8 cellular contexts compared by ENCODE assay signal in the genomic region with DNA sequence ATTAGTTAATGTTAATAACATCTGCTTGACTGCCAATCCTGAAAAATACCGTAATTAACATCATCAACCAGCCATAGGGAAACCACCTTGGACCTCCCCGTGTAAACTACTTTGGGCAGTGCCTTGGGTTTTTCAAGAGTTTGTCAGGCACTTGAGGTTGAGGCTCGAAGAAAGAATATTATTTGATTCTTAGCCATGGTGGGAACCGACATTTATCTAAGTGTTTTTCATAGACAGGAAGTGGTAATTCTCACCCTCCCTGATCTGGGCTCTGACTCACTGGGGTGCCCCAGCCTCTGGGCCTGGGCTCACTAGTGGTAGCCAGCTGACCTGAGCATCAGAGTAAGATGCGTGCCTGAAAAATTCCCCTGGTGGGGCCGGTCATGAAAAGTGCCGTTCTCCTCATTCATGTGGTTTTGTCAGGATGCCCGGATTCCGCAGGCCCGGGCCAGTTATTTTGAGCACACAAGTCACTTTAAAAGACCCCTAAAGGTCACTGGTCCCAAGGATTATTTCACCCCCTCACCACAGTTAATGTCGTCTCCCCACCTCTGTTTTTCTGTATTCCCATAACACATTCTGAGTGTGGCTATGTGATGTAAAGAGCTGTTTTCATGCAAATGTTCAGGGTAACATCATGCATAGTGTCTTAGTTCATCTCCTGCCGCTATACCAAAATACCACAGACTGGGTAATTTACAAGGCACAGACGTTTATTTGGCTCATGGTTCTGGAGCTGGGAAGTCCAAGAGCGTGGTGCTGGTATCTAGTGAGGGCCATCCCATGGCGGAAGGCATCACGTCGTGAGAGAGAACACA. TPM values are rescaled to one million over a fixed set of nuclear protein-coding genes. Genes with fewer than 3 reads are reported as not detected.
DNase-seq lines count a peak whose midpoint lies in the region; ATAC-seq and TF ChIP-seq lines count a peak whose summit lies in the region.

No MANE protein-coding gene starts in this region.

- peaks cover 57% of the 10 kb centered on the region for H3K4me1 Mint-ChIP-seq in activated CD4-positive, alpha-beta T cell treated with anti-CD3 and anti-CD28 coated beads, Interleukin-2, amount 10 ng/mL, durations not matched to agents 7 days and 5 days
- H3K4me1 Mint-ChIP-seq in nephron progenitor cell: peaks cover 14% of the 10 kb centered on the region

- no peaks in the 10 kb centered on the region for H3K36me3 Mint-ChIP-seq in activated CD4-positive, alpha-beta T cell treated with anti-CD3 and anti-CD28 coated beads, Interleukin-2, amount 10 ng/mL, durations not matched to agents 7 days and 5 days (ENCODE audit: low read depth)
- peaks cover 3% of the 10 kb centered on the region for H3K36me3 Mint-ChIP-seq in nephron progenitor cell (ENCODE audit: low read depth)

- POLR2A ChIA-PET in AG04449 (lab: Yijun Ruan, JAX): no interaction called here
- POLR2A ChIA-PET in activated CD4-positive, alpha-beta T cell treated with anti-CD3 and anti-CD28 coated beads, Interleukin-2, amount 10 ng/mL, durations not matched to agents 7 days and 5 days (lab: Charles Lee): no interaction called here

- peaks cover 5% of the 10 kb centered on the region for H3K9me3 Mint-ChIP-seq in activated CD4-positive, alpha-beta T cell treated with anti-CD3 and anti-CD28 coated beads, Interleukin-2, amount 10 ng/mL, durations not matched to agents 7 days and 5 days
- H3K9me3 Mint-ChIP-seq in nephron progenitor cell: no peaks in the 10 kb centered on the region

- DNase-seq in AG04449 (ENCODE audit: low read depth, low spot score) (peak; percentile 12), epithelial cell of esophagus (ENCODE audit: low read depth) (peak; percentile 43), nephron progenitor cell (no peak), OCI-M1 (lab: John Stamatoyannopoulos, UW) (no peak)
- peak; percentile 60 for DNase-seq in activated CD4-positive, alpha-beta T cell treated with anti-CD3 and anti-CD28 coated beads, Interleukin-2, amount 10 ng/mL, durations not matched to agents 7 days and 5 days
- peak; percentile 61 to 66 for DNase-seq in stimulated activated CD8-positive, alpha-beta memory T cell treated with anti-CD3 and anti-CD28 coated beads, Interleukin-15, amount 100 ng/mL, for 4 hours (ENCODE audit: low read depth in 2 of 2)

- ATAC-seq in GM19395 (IDR thresholded peaks at IDR 0.05; ENCODE audit: unreplicated experiment) (peak; percentile 82), HG03442 (IDR thresholded peaks at IDR 0.05; ENCODE audit: unreplicated experiment) (peak; percentile 76)

- H3K4me3 ChIP-seq in AG04449 (ENCODE audit: low read depth, low read length): no peak overlapping the region
- H3K4me3 ChIP-seq in epithelial cell of esophagus (ENCODE audit: low read length): no peak overlapping the region

- CTCF ChIA-PET in AG04449 (lab: Yijun Ruan, JAX): interaction anchor here (1.2 to 5.5 kb wide), 4 partner anchors 12 to 73 kb away, joined by 3 to 34 read pairs (median 6); no protein-coding TSS in a partner anchor
- CTCF ChIA-PET in activated CD4-positive, alpha-beta T cell treated with anti-CD3 and anti-CD28 coated beads, Interleukin-2, amount 10 ng/mL, durations not matched to agents 7 days and 5 days (lab: Charles Lee): interaction anchor here (0.9 to 2.8 kb wide), 4 partner anchors 8 to 54 kb away, joined by 3 to 11 read pairs (median 5); no protein-coding TSS in a partner anchor

- peak overlapping the region; percentile 87 for H3K27ac Mint-ChIP-seq in activated CD4-positive, alpha-beta T cell treated with anti-CD3 and anti-CD28 coated beads, Interleukin-2, amount 10 ng/mL, durations not matched to agents 7 days and 5 days
- H3K27ac Mint-ChIP-seq in nephron progenitor cell: no peak overlapping the region

- no peak for TF ChIP-seq CTCF in AG04449 (IDR thresholded peaks at IDR 0.05; ENCODE audit: insufficient read depth, low read length, missing control alignments)
- no peak for TF ChIP-seq CTCF in epithelial cell of esophagus (IDR thresholded peaks at IDR 0.05; ENCODE audit: insufficient read depth, low read depth, low read length, missing control alignments)
- TF ChIP-seq CTCF in nephron progenitor cell (IDR thresholded peaks at IDR 0.05): no peak

- peaks cover 9% of the 10 kb centered on the region for H3K27me3 Mint-ChIP-seq in activated CD4-positive, alpha-beta T cell treated with anti-CD3 and anti-CD28 coated beads, Interleukin-2, amount 10 ng/mL, durations not matched to agents 7 days and 5 days
- peaks cover 4% of the 10 kb centered on the region for H3K27me3 Mint-ChIP-seq in nephron progenitor cell (ENCODE audit: low read depth, poor library complexity)

- H3K4me3 Mint-ChIP-seq in activated CD4-positive, alpha-beta T cell treated with anti-CD3 and anti-CD28 coated beads, Interleukin-2, amount 10 ng/mL, durations not matched to agents 7 days and 5 days: peak overlapping the region; percentile 33
- no peak overlapping the region for H3K4me3 Mint-ChIP-seq in nephron progenitor cell

RNA-seq across cellular contexts. Expression of a gene that starts 21.6 kb away (rescaled TPM):
- under 1 TPM in 1 of 2 experiments, not detected in 1; 0.71 TPM for total RNA-seq in activated CD4-positive, alpha-beta T cell treated with anti-CD3 and anti-CD28 coated beads, Interleukin-2, amount 10 ng/mL, durations not matched to agents 7 days and 5 days

RNA-seq across cellular contexts. Expression of a gene that starts 49.3 kb away (rescaled TPM):
- 1 to 10 TPM; 9.2 to 9.4 TPM for total RNA-seq in activated CD4-positive, alpha-beta T cell treated with anti-CD3 and anti-CD28 coated beads, Interleukin-2, amount 10 ng/mL, durations not matched to agents 7 days and 5 days

Comparison
In these comparisons a context has a peak if more than half of its experiments do, and no peak if none do; other contexts are left out.
1. DNase-seq: peak in AG04449 (single experiment), activated CD4-positive, alpha-beta T cell treated with anti-CD3 and anti-CD28 coated beads, Interleukin-2, amount 10 ng/mL, durations not matched to agents 7 days and 5 days (single experiment), epithelial cell of esophagus (single experiment) and stimulated activated CD8-positive, alpha-beta memory T cell treated with anti-CD3 and anti-CD28 coated beads, Interleukin-15, amount 100 ng/mL, for 4 hours (2 of 2); none in nephron progenitor cell (single experiment) and OCI-M1 (single experiment).